ENCODE assay signal across 8 cellular contexts in genomic region chr3:27695636-27696035, GRCh38. TPM values are rescaled to one million over a fixed set of nuclear protein-coding genes. Genes with fewer than 3 reads are reported as not detected.
"Had no signal": no experiment of that assay in that cellular context is flagged by ENCODE, and none has a peak within 500 bp of the region (broad histone marks: within the 10 kb centered on the region; RNA-seq: fewer than 3 reads in every experiment).

No MANE protein-coding gene starts in this region.

- DNase-seq: IMR-90, KBM-7, KG1 had no signal

- H3K9ac ChIP-seq: KMS-11 had no signal

- ATAC-seq: HepG2 had no signal

- H3K27ac ChIP-seq: HL-60, KMS-11 had no signal

- FAIRE-seq: HepG2, HTR-8/SVneo had no signal

- H3K4me2 ChIP-seq: KMS-11 had no signal

RNA-seq across cellular contexts. Expression of gene EOMES, which starts 26.5 kb away (rescaled TPM):
- total RNA-seq: HT-29, IMR-90 had no signal
- polyA plus RNA-seq: IMR-90 had no signal
